ENCODE assay signal across 8 cellular contexts in genomic region chr14:74763803-74764531, GRCh38. TPM values are rescaled to one million over a fixed set of nuclear protein-coding genes. Genes with fewer than 3 reads are reported as not detected.
A peak's percentile ranks its signal among the peaks of the same experiment; 100 is the strongest.
DNase-seq lines count a peak whose midpoint lies in the region; ATAC-seq, FAIRE-seq and TF ChIP-seq lines count a peak whose summit lies in the region.

No MANE protein-coding gene starts in this region.

- no peak for TF ChIP-seq POLR2A in Peyer's patch (IDR thresholded peaks at IDR 0.05)
- no peak for TF ChIP-seq POLR2A in breast epithelium (IDR thresholded peaks at IDR 0.05)

- peak overlapping the region; percentile 67 to 97 (median 92) for H3K4me3 ChIP-seq in Peyer's patch
- H3K4me3 ChIP-seq in breast epithelium, result peak overlapping the region; percentile 77 to 99 (median 97)

- H3K9me3 ChIP-seq in Peyer's patch (no peaks in the 10 kb centered on the region), breast epithelium (no peaks in the 10 kb centered on the region)

- H3K36me3 ChIP-seq in Peyer's patch, result no peaks in the 10 kb centered on the region
- H3K36me3 ChIP-seq in breast epithelium, result no peaks in the 10 kb centered on the region

- H3K4me1 ChIP-seq in Peyer's patch (peaks cover 0 to 41% (median 5%) of the 10 kb centered on the region in 4 donors), breast epithelium (no peaks in the 10 kb centered on the region)

- intact Hi-C loops in breast epithelium (cut with DNase I; ENCODE audit: low total_unique reads), result no loop called here

- no peak for ATAC-seq in GM18502 (IDR thresholded peaks at IDR 0.05; ENCODE audit: poor library complexity, unreplicated experiment)

- H3K27ac ChIP-seq in Peyer's patch (peak overlapping the region; percentile 70 to 92 (median 92)), breast epithelium (peak overlapping the region; percentile 93 to 95)

- TF ChIP-seq CTCF in Peyer's patch (IDR thresholded peaks at IDR 0.05) (no peak), breast epithelium (IDR thresholded peaks at IDR 0.05) (no peak), GM13977 (IDR thresholded peaks at IDR 0.05; ENCODE audit: extremely low read depth, insufficient read depth, missing control alignments) (no peak)

- FAIRE-seq in GM19239 (lab: Jason Lieb, UNC), result peak; percentile 70

- H3K27me3 ChIP-seq in Peyer's patch (no peaks in the 10 kb centered on the region), breast epithelium (no peaks in the 10 kb centered on the region)

- DNase-seq in GM19239 (ENCODE audit: insufficient read length, low spot score) (no peak), Peyer's patch (peak in 1 of 3 donors; percentile 18), breast epithelium (ENCODE audit: low spot score in 2 of 2) (no peak), left kidney (ENCODE audit: low read depth, low spot score) (peak; percentile 27), NCI-H526 treated with DMSO at 0.1 percent for 48 hours (lab: John Stamatoyannopoulos, UW) (no peak), GM13977 (ENCODE audit: low spot score) (no peak)
- DNase-seq in stimulated activated CD8-positive, alpha-beta memory T cell treated with anti-CD3 and anti-CD28 coated beads, Interleukin-4, amount 100 ng/mL, for 48 hours, result peak; percentile 39

- in situ Hi-C loops in GM13977 (cut with MboI; ENCODE audit: low pct_unique_long_range_greater_than_20kb, low sequenced_read_pairs, unreplicated experiment), result no loop called here

RNA-seq across cellular contexts. Expression of gene YLPM1, which starts 0.9 kb away (rescaled TPM):
- 10 to 100 TPM; 44.0 to 95.7 (median 62.9) TPM for total RNA-seq in Peyer's patch
- 10 to 100 TPM; 50.9 to 97.0 (median 79.6) TPM for total RNA-seq in breast epithelium

RNA-seq across cellular contexts. Expression of gene FCF1, which starts 51.0 kb away (rescaled TPM):
- total RNA-seq in Peyer's patch (10 to 100 TPM in 3 of 4 donors, 1 to 10 TPM in 1; 7.5 to 31.4 (median 13.3) TPM), breast epithelium (10 to 100 TPM; 29.4 to 34.6 (median 33.8) TPM)

RNA-seq across cellular contexts. Expression of gene AREL1, which starts 51.1 kb away (rescaled TPM):
- total RNA-seq in Peyer's patch, result 10 to 100 TPM; 33.8 to 95.6 (median 65.1) TPM
- total RNA-seq in breast epithelium, result 10 to 100 TPM; 17.0 to 24.3 (median 24.0) TPM

Comparison
In these comparisons a context has a peak if more than half of its experiments do, and no peak if none do; other contexts are left out.
1. DNase-seq: peak in left kidney (single experiment) and stimulated activated CD8-positive, alpha-beta memory T cell treated with anti-CD3 and anti-CD28 coated beads, Interleukin-4, amount 100 ng/mL, for 48 hours (single experiment); none in GM19239 (single experiment), breast epithelium (0 of 2), NCI-H526 treated with DMSO at 0.1 percent for 48 hours (single experiment) and GM13977 (single experiment).